18 cellular contexts compared by ENCODE assay signal in the genomic region with DNA sequence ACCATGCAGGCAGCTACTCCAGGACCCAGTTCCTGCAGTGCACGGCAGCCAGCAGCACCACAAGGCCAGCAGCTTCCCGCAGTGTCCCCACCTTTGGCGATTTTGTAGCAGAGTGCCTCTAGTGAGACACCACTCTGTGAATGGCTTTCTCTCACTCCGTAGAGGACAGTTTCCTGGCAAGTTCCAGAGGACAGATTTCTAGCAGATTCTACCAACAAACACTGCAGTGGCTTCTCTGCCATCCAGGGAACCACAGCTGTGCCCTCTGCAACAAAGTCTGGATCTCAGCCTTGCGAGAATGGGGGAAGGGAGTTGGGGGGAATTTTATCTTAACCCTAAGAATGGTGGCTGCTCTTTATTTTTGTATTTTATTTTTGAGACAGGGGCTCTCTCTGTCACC.
"Had no signal": no experiment of that assay in that cellular context is flagged by ENCODE, and none has a peak within 500 bp of the region (broad histone marks: within the 10 kb centered on the region; RNA-seq: fewer than 3 reads in every experiment).

No MANE protein-coding gene starts in this region.

- H3K4me2 ChIP-seq: neural progenitor cell had no signal

- H3K9me3 Mint-ChIP-seq: natural killer cell; stimulated activated effector memory CD8-positive, alpha-beta T cell treated with anti-CD3 and anti-CD28 coated beads, Interleukin-12 subunit alpha, Interleukin-12 subunit beta, amount 100 ng/mL, for 72 hours had no signal

- H3K4me1 Mint-ChIP-seq: mesothelial cell of epicardium; natural killer cell; stimulated activated effector memory CD8-positive, alpha-beta T cell treated with anti-CD3 and anti-CD28 coated beads, Interleukin-12 subunit alpha, Interleukin-12 subunit beta, amount 100 ng/mL, for 72 hours had no signal

- H3K9me3 ChIP-seq: pancreas, psoas muscle had no signal

- H3K9ac ChIP-seq: neural progenitor cell had no signal

- H3K4me3 ChIP-seq: cardiac muscle cell, dorsolateral prefrontal cortex, neural progenitor cell, pancreas, psoas muscle had no signal

- DNase-seq: cortex of kidney; effector CD8-positive, alpha-beta T cell; islet precursor cell; mammary epithelial cell; natural killer cell; pancreas; psoas muscle; small intestine; stimulated activated CD4-positive, alpha-beta T cell treated with anti-CD3 and anti-CD28 coated beads, Interleukin-2, amount 100 ng/mL, for 48 hours; stimulated activated naive CD8-positive, alpha-beta T cell treated with anti-CD3 and anti-CD28 coated beads, Interleukin-15, Interleukin-2, amounts not matched to agents 100 U/mL and 50 U/mL, for 24 hours; trophoblast cell had no signal

- H3K4me1 ChIP-seq: neural progenitor cell, pancreas, psoas muscle had no signal

- ATAC-seq: esophagus mucosa; left lobe of liver; natural killer cell; pancreas; psoas muscle; stimulated activated effector memory CD8-positive, alpha-beta T cell treated with anti-CD3 and anti-CD28 coated beads, Interleukin-12 subunit alpha, Interleukin-12 subunit beta, amount 100 ng/mL, for 72 hours; stimulated activated naive CD8-positive, alpha-beta T cell treated with anti-CD3 and anti-CD28 coated beads, Interleukin-15, Interleukin-2, amounts not matched to agents 100 U/mL and 50 U/mL, for 24 hours had no signal

- H3K36me3 ChIP-seq: cardiac muscle cell, neural progenitor cell had no signal

- H3K27ac ChIP-seq: cardiac muscle cell, neural progenitor cell, pancreas, psoas muscle had no signal

- H3K36me3 Mint-ChIP-seq: natural killer cell had no signal

- H3K27me3 ChIP-seq: cardiac muscle cell, dorsolateral prefrontal cortex, neural progenitor cell, pancreas had no signal

- H3K4me3 Mint-ChIP-seq: mesothelial cell of epicardium; natural killer cell; neural progenitor cell; stimulated activated effector memory CD8-positive, alpha-beta T cell treated with anti-CD3 and anti-CD28 coated beads, Interleukin-12 subunit alpha, Interleukin-12 subunit beta, amount 100 ng/mL, for 72 hours had no signal

- H3K27ac Mint-ChIP-seq: mesothelial cell of epicardium; natural killer cell; neural progenitor cell; stimulated activated effector memory CD8-positive, alpha-beta T cell treated with anti-CD3 and anti-CD28 coated beads, Interleukin-12 subunit alpha, Interleukin-12 subunit beta, amount 100 ng/mL, for 72 hours had no signal
